ENCODE assay signal across 23 cellular contexts in the genomic region with DNA sequence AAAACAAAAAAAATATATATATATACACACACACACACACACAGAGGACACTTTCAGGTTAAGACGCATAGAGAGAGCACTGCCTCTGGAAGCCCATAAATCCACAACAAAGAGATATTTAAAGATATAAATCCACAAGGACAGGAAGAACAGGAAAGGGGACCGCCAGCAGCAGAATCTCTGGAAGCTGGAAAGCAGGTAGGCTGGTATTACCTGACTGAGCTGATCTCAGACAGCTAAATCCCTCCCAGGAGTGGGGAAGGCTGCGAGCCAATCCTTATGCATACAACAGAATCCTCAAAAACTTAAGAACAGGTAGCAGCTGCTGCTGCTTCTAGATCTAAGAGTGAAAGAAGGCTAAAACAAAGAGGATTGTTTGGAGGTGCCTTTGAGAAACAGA. TPM values are rescaled to one million over a fixed set of nuclear protein-coding genes. Genes with fewer than 3 reads are reported as not detected.
A peak's percentile ranks its signal among the peaks of the same experiment; 100 is the strongest.
DNase-seq lines count a peak whose midpoint lies in the region; ATAC-seq and TF ChIP-seq lines count a peak whose summit lies in the region.
"Had no signal": no experiment of that assay in that cellular context is flagged by ENCODE, and none has a peak within 500 bp of the region (broad histone marks: within the 10 kb centered on the region; RNA-seq: fewer than 3 reads in every experiment).

No MANE protein-coding gene starts in this region.

- H3K27ac Mint-ChIP-seq in T-helper 1 cell treated with Interleukin-12 subunit alpha and Interleukin-12 subunit beta and Interleukin-4 antibody, amounts not matched to agents 30 μg/mL and 1 μg/mL, for 36 hours, result no peak overlapping the region
- peak overlapping the region; percentile 18 for H3K27ac Mint-ChIP-seq in activated B cell treated with CpG ODN at 0.5 μM for 24 hours
- H3K27ac Mint-ChIP-seq in naive thymus-derived CD4-positive, alpha-beta T cell, result peak overlapping the region in 5 of 9 donors; percentile 36 to 65 (median 40)
- peak overlapping the region; percentile 22 for H3K27ac Mint-ChIP-seq in stimulated activated naive B cell treated with anti-CD40 and anti-IgM and Interleukin-4, amounts not matched to agents 10 μg/mL and 1 μg/mL and 100 μg/mL, for 72 hours
- H3K27ac Mint-ChIP-seq: activated CD8-positive, alpha-beta T cell treated with anti-CD3 and anti-CD28 coated beads for 36 hours; T-helper 2 cell treated with Interferon-gamma antibody and Interleukin-4, amounts not matched to agents 5 μg/mL and 100 μg/mL, for 36 hours had no signal

- no peaks in the 10 kb centered on the region for H3K9me3 ChIP-seq in naive thymus-derived CD4-positive, alpha-beta T cell (ENCODE audit: control insufficient read depth in 2 of 3, low read length in 3 of 3)
- H3K9me3 ChIP-seq: heart left ventricle, tibial nerve had no signal

- peak overlapping the region; percentile 42 for H3K4me3 Mint-ChIP-seq in T-helper 1 cell treated with Interleukin-12 subunit alpha and Interleukin-12 subunit beta and Interleukin-4 antibody, amounts not matched to agents 30 μg/mL and 1 μg/mL, for 36 hours
- H3K4me3 Mint-ChIP-seq in activated B cell treated with CpG ODN at 0.5 μM for 24 hours, result no peak overlapping the region
- peak overlapping the region in 2 of 10 donors; percentile 51 to 52 for H3K4me3 Mint-ChIP-seq in naive thymus-derived CD4-positive, alpha-beta T cell
- H3K4me3 Mint-ChIP-seq in stimulated activated naive B cell treated with anti-CD40 and anti-IgM and Interleukin-4, amounts not matched to agents 10 μg/mL and 1 μg/mL and 100 μg/mL, for 72 hours, result peak overlapping the region in 1 of 2 donors; percentile 6
- H3K4me3 Mint-ChIP-seq: activated CD8-positive, alpha-beta T cell treated with anti-CD3 and anti-CD28 coated beads for 36 hours; T-helper 2 cell treated with Interferon-gamma antibody and Interleukin-4, amounts not matched to agents 5 μg/mL and 100 μg/mL, for 36 hours had no signal

- no peaks in the 10 kb centered on the region for H3K27me3 Mint-ChIP-seq in T-helper 1 cell treated with Interleukin-12 subunit alpha and Interleukin-12 subunit beta and Interleukin-4 antibody, amounts not matched to agents 30 μg/mL and 1 μg/mL, for 36 hours (ENCODE audit: low read depth)
- H3K27me3 Mint-ChIP-seq in activated B cell treated with CpG ODN at 0.5 μM for 24 hours, result no peaks in the 10 kb centered on the region
- H3K27me3 Mint-ChIP-seq in naive thymus-derived CD4-positive, alpha-beta T cell, result no peaks in the 10 kb centered on the region
- no peaks in the 10 kb centered on the region for H3K27me3 Mint-ChIP-seq in stimulated activated naive B cell treated with anti-CD40 and anti-IgM and Interleukin-4, amounts not matched to agents 10 μg/mL and 1 μg/mL and 100 μg/mL, for 72 hours
- H3K27me3 Mint-ChIP-seq: activated CD8-positive, alpha-beta T cell treated with anti-CD3 and anti-CD28 coated beads for 36 hours had no signal

- H3K9me3 Mint-ChIP-seq in T-helper 1 cell treated with Interleukin-12 subunit alpha and Interleukin-12 subunit beta and Interleukin-4 antibody, amounts not matched to agents 30 μg/mL and 1 μg/mL, for 36 hours, result no peaks in the 10 kb centered on the region
- no peaks in the 10 kb centered on the region for H3K9me3 Mint-ChIP-seq in activated B cell treated with CpG ODN at 0.5 μM for 24 hours
- no peaks in the 10 kb centered on the region for H3K9me3 Mint-ChIP-seq in naive thymus-derived CD4-positive, alpha-beta T cell
- no peaks in the 10 kb centered on the region for H3K9me3 Mint-ChIP-seq in stimulated activated naive B cell treated with anti-CD40 and anti-IgM and Interleukin-4, amounts not matched to agents 10 μg/mL and 1 μg/mL and 100 μg/mL, for 72 hours
- H3K9me3 Mint-ChIP-seq: activated CD8-positive, alpha-beta T cell treated with anti-CD3 and anti-CD28 coated beads for 36 hours; T-helper 2 cell treated with Interferon-gamma antibody and Interleukin-4, amounts not matched to agents 5 μg/mL and 100 μg/mL, for 36 hours had no signal

- ATAC-seq in activated B cell treated with CpG ODN at 0.5 μM for 24 hours (ENCODE audit: low read depth) (no peak), GM18861 (IDR thresholded peaks at IDR 0.05; ENCODE audit: unreplicated experiment) (no peak), GM18511 (IDR thresholded peaks at IDR 0.05; ENCODE audit: unreplicated experiment) (no peak)
- ATAC-seq in naive thymus-derived CD4-positive, alpha-beta T cell, result no peak
- no peak for ATAC-seq in stimulated activated naive B cell treated with anti-CD40 and anti-IgM and Interleukin-4, amounts not matched to agents 10 μg/mL and 1 μg/mL and 100 μg/mL, for 72 hours (replicated peaks)
- ATAC-seq: activated CD8-positive, alpha-beta T cell treated with anti-CD3 and anti-CD28 coated beads for 36 hours; heart left ventricle; left lobe of liver; Panc1 had no signal

- TF ChIP-seq CTCF in activated B cell treated with CpG ODN at 0.5 μM for 24 hours (IDR thresholded peaks at IDR 0.05), result no peak

- CTCF ChIA-PET in activated B cell treated with CpG ODN at 0.5 μM for 24 hours (lab: Charles Lee), result no interaction called here
- CTCF ChIA-PET in naive thymus-derived CD4-positive, alpha-beta T cell (lab: Charles Lee), result interaction anchor here (0.6 to 0.7 kb wide), 3 partner anchors 68 to 769 kb away, joined by 3 to 6 read pairs (median 3); no protein-coding TSS in a partner anchor

- DNase-seq in T-helper 1 cell, result no peak
- no peak for DNase-seq in activated B cell treated with CpG ODN at 0.5 μM for 24 hours
- no peak for DNase-seq in naive thymus-derived CD4-positive, alpha-beta T cell
- no peak for DNase-seq in stimulated activated naive B cell treated with anti-CD40 and anti-IgM and Interleukin-4, amounts not matched to agents 10 μg/mL and 1 μg/mL and 100 μg/mL, for 72 hours
- DNase-seq in NAMALWA (ENCODE audit: low spot score), result no peak
- DNase-seq: activated CD8-positive, alpha-beta T cell treated with anti-CD3 and anti-CD28 coated beads for 36 hours; activated naive CD4-positive, alpha-beta T cell; amniotic stem cell; Calu3; heart left ventricle; NCI-H510A; nucleus accumbens; stimulated activated CD4-positive, alpha-beta T cell treated with anti-CD3 and anti-CD28 coated beads, Interleukin-2, amount 100 ng/mL, for 48 hours; stimulated activated naive CD4-positive, alpha-beta T cell treated with Interleukin-2 at 50 U/mL for 16 hours had no signal

- peaks cover 6 to 7% of the 10 kb centered on the region in 2 donors for H3K4me1 ChIP-seq in naive thymus-derived CD4-positive, alpha-beta T cell (ENCODE audit: control insufficient read depth in 2 of 2, insufficient read depth in 2 of 2, low read length in 2 of 2)

- peaks cover 33% of the 10 kb centered on the region for H3K4me1 Mint-ChIP-seq in T-helper 1 cell treated with Interleukin-12 subunit alpha and Interleukin-12 subunit beta and Interleukin-4 antibody, amounts not matched to agents 30 μg/mL and 1 μg/mL, for 36 hours (ENCODE audit: low read depth)
- peaks cover 46% of the 10 kb centered on the region for H3K4me1 Mint-ChIP-seq in activated B cell treated with CpG ODN at 0.5 μM for 24 hours
- peaks cover 25 to 49% (median 29%) of the 10 kb centered on the region in 7 donors for H3K4me1 Mint-ChIP-seq in naive thymus-derived CD4-positive, alpha-beta T cell
- peaks cover 21 to 69% of the 10 kb centered on the region in 2 donors for H3K4me1 Mint-ChIP-seq in stimulated activated naive B cell treated with anti-CD40 and anti-IgM and Interleukin-4, amounts not matched to agents 10 μg/mL and 1 μg/mL and 100 μg/mL, for 72 hours

- peaks cover 6% of the 10 kb centered on the region for H3K36me3 Mint-ChIP-seq in T-helper 1 cell treated with Interleukin-12 subunit alpha and Interleukin-12 subunit beta and Interleukin-4 antibody, amounts not matched to agents 30 μg/mL and 1 μg/mL, for 36 hours (ENCODE audit: low read depth)
- peaks cover 12% of the 10 kb centered on the region for H3K36me3 Mint-ChIP-seq in activated B cell treated with CpG ODN at 0.5 μM for 24 hours (ENCODE audit: low read depth)
- peaks cover 0 to 7% (median 3%) of the 10 kb centered on the region in 5 donors for H3K36me3 Mint-ChIP-seq in naive thymus-derived CD4-positive, alpha-beta T cell
- H3K36me3 Mint-ChIP-seq in stimulated activated naive B cell treated with anti-CD40 and anti-IgM and Interleukin-4, amounts not matched to agents 10 μg/mL and 1 μg/mL and 100 μg/mL, for 72 hours, result peaks cover 4 to 12% of the 10 kb centered on the region in 2 donors

- peaks cover 0 to 4% (median 0%) of the 10 kb centered on the region in 3 experiments for H3K36me3 ChIP-seq in naive thymus-derived CD4-positive, alpha-beta T cell (ENCODE audit: control insufficient read depth in 2 of 3, insufficient read depth in 3 of 3, low read length in 3 of 3)

- POLR2A ChIA-PET in activated B cell treated with CpG ODN at 0.5 μM for 24 hours (lab: Charles Lee), result interaction anchor here (0.7 to 1.0 kb wide), 2 partner anchors 19 to 41 kb away, joined by 3 to 4 read pairs; no protein-coding TSS in a partner anchor
- POLR2A ChIA-PET in naive thymus-derived CD4-positive, alpha-beta T cell (lab: Charles Lee), result interaction anchor here (1.3 to 4.3 kb wide), 2 partner anchors 42 to 130 kb away, joined by 3 to 18 read pairs; a partner anchor contains a TSS

- intact Hi-C loops in activated B cell treated with CpG ODN at 0.5 μM for 24 hours (cut with micrococcal nuclease), result loop anchor here (10.0 kb wide), 1 partner anchor 130 kb away; a partner anchor contains a TSS
- intact Hi-C loops in naive thymus-derived CD4-positive, alpha-beta T cell (cut with micrococcal nuclease), result no loop called here

- no peak overlapping the region for H3K4me3 ChIP-seq in naive thymus-derived CD4-positive, alpha-beta T cell (ENCODE audit: low read length)
- H3K4me3 ChIP-seq: cardiac muscle cell, heart left ventricle, smooth muscle cell, tibial nerve had no signal

- no peaks in the 10 kb centered on the region for H3K27me3 ChIP-seq in naive thymus-derived CD4-positive, alpha-beta T cell (ENCODE audit: control insufficient read depth in 2 of 2, insufficient read depth in 2 of 2, low read length in 2 of 2)
- H3K27me3 ChIP-seq: heart left ventricle, tibial nerve had no signal

- H3K27ac ChIP-seq in naive thymus-derived CD4-positive, alpha-beta T cell (ENCODE audit: low read depth, low read length), result no peak overlapping the region
- H3K27ac ChIP-seq: cardiac muscle cell, heart left ventricle, tibial nerve had no signal

RNA-seq across cellular contexts. Expression of a gene that starts 1.8 kb away (rescaled TPM):
- total RNA-seq in activated B cell treated with CpG ODN at 0.5 μM for 24 hours, result 12.7 and 13.2 TPM in 2 replicates
- 10 to 100 TPM in 3 of 5 experiments, 1 to 10 TPM in 2; 7.1 to 17.9 (median 10.5) TPM for total RNA-seq in naive thymus-derived CD4-positive, alpha-beta T cell
- polyA plus RNA-seq in naive thymus-derived CD4-positive, alpha-beta T cell, result 10 to 100 TPM in 1 of 2 donors, 1 to 10 TPM in 1; 8.9 to 11.7 TPM

RNA-seq across cellular contexts. Expression of a gene that starts 6.4 kb away (rescaled TPM):
- 40.9 and 48.2 TPM in 2 replicates for total RNA-seq in activated B cell treated with CpG ODN at 0.5 μM for 24 hours
- 100 to 1,000 TPM in 2 of 5 experiments, 10 to 100 TPM in 3; 56.1 to 190 (median 61.5) TPM for total RNA-seq in naive thymus-derived CD4-positive, alpha-beta T cell
- 100 to 1,000 TPM; 341 to 357 TPM for polyA plus RNA-seq in naive thymus-derived CD4-positive, alpha-beta T cell

RNA-seq across cellular contexts. Expression of a gene that starts 34.4 kb away (rescaled TPM):
- 2.6 TPM in 2 replicates for total RNA-seq in activated B cell treated with CpG ODN at 0.5 μM for 24 hours
- 1 to 10 TPM; 1.1 to 2.6 (median 1.4) TPM for total RNA-seq in naive thymus-derived CD4-positive, alpha-beta T cell
- polyA plus RNA-seq in naive thymus-derived CD4-positive, alpha-beta T cell, result 1 to 10 TPM; 2.2 to 4.3 TPM
- total RNA-seq: tibial nerve had no signal

RNA-seq across cellular contexts. Expression of a gene that starts 42.0 kb away (rescaled TPM):
- 30.0 and 31.5 TPM in 2 replicates for total RNA-seq in activated B cell treated with CpG ODN at 0.5 μM for 24 hours
- total RNA-seq in naive thymus-derived CD4-positive, alpha-beta T cell, result 10 to 100 TPM; 15.6 to 43.7 (median 29.6) TPM
- polyA plus RNA-seq in naive thymus-derived CD4-positive, alpha-beta T cell, result 10 to 100 TPM; 15.6 to 28.2 TPM

RNA-seq across cellular contexts. Expression of a gene that starts 55.8 kb away (rescaled TPM):
- total RNA-seq in activated B cell treated with CpG ODN at 0.5 μM for 24 hours, result 1.2 and 1.5 TPM in 2 replicates
- 1 to 10 TPM; 4.6 to 7.7 (median 6.9) TPM for total RNA-seq in naive thymus-derived CD4-positive, alpha-beta T cell
- polyA plus RNA-seq in naive thymus-derived CD4-positive, alpha-beta T cell, result 10 to 100 TPM; 10.6 to 16.1 TPM
